22 cellular contexts compared by ENCODE assay signal in the genomic region with DNA sequence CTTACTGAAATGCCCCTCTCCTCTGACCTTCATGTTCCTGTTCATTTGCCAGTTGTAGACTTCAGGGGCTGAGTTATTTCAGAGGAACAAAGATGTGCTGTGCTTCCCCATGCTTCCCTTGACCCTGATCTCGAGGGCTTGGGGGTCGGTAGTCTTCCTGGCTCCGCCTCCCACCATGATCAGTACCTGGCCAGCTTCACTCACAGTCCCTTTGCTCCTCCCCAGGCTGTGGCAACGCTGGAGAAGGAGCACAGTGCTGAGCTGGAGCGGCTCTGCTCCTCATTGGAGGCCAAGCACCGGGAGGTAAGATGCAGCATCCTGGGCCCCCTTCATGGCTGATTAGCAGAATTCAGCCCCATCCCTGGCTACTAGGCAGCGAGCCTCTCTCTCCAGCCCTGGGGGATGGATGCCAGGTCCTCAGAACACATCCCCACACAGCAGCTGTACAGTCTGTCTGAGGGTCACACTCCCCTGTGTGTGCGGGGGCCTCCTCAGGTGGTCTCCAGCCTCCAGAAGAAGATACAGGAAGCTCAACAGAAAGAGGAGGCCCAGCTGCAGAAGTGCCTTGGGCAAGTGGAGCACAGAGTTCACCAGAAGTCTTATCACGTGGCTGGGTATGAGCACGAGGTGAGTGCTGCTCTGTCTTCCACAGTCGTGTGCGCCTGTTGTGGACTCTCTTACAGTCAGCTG.
"Had no signal": no experiment of that assay in that cellular context is flagged by ENCODE, and none has a peak within 500 bp of the region (broad histone marks: within the 10 kb centered on the region; RNA-seq: fewer than 3 reads in every experiment).

No MANE protein-coding gene starts in this region.

- ATAC-seq: gastrocnemius medialis; heart right ventricle; left lung; stimulated activated effector memory CD8-positive, alpha-beta T cell treated with anti-CD3 and anti-CD28 coated beads, Interleukin-12 subunit alpha, Interleukin-12 subunit beta, amount 100 ng/mL, for 72 hours; stimulated activated naive CD8-positive, alpha-beta T cell treated with anti-CD3 and anti-CD28 coated beads, Interleukin-15, Interleukin-2, amounts not matched to agents 100 U/mL and 50 U/mL, for 24 hours; upper lobe of right lung had no signal

- H3K9me3 ChIP-seq: gastrocnemius medialis, heart right ventricle, neutrophil, right atrium auricular region, suprapubic skin, tibial artery, upper lobe of right lung, vagina had no signal

- H3K9me3 Mint-ChIP-seq: nephron; stimulated activated effector memory CD8-positive, alpha-beta T cell treated with anti-CD3 and anti-CD28 coated beads, Interleukin-12 subunit alpha, Interleukin-12 subunit beta, amount 100 ng/mL, for 72 hours had no signal

- H3K4me1 ChIP-seq: gastrocnemius medialis, heart right ventricle, left lung, right atrium auricular region, suprapubic skin, tibial artery, upper lobe of right lung, vagina had no signal

- H3K4me1 Mint-ChIP-seq: naive B cell; stimulated activated effector memory CD8-positive, alpha-beta T cell treated with anti-CD3 and anti-CD28 coated beads, Interleukin-12 subunit alpha, Interleukin-12 subunit beta, amount 100 ng/mL, for 72 hours had no signal

- H3K4me2 ChIP-seq: smooth muscle cell had no signal

- H3K27ac ChIP-seq: gastrocnemius medialis, heart right ventricle, left lung, neutrophil, right atrium auricular region, suprapubic skin, tibial artery, upper lobe of right lung, vagina had no signal

- H3K4me3 Mint-ChIP-seq: nephron; stimulated activated effector memory CD8-positive, alpha-beta T cell treated with anti-CD3 and anti-CD28 coated beads, Interleukin-12 subunit alpha, Interleukin-12 subunit beta, amount 100 ng/mL, for 72 hours had no signal

- H3K27ac Mint-ChIP-seq: stimulated activated effector memory CD8-positive, alpha-beta T cell treated with anti-CD3 and anti-CD28 coated beads, Interleukin-12 subunit alpha, Interleukin-12 subunit beta, amount 100 ng/mL, for 72 hours had no signal

- H3K27me3 Mint-ChIP-seq: naive B cell had no signal

- H3K4me3 ChIP-seq: dorsolateral prefrontal cortex, gastrocnemius medialis, heart right ventricle, left lung, lung, right atrium auricular region, smooth muscle cell, suprapubic skin, tibial artery, upper lobe of right lung, vagina had no signal

- DNase-seq: cortex of kidney; effector CD8-positive, alpha-beta T cell; gastrocnemius medialis; heart right ventricle; hypothalamus; left lung; mesenchymal stem cell; naive B cell; stimulated activated CD4-positive, alpha-beta T cell treated with anti-CD3 and anti-CD28 coated beads, Interleukin-4, amount 100 ng/mL, for 1 hour; stimulated activated CD8-positive, alpha-beta memory T cell treated with anti-CD3 and anti-CD28 coated beads, Interleukin-4, amount 100 ng/mL, for 48 hours; stimulated activated naive CD8-positive, alpha-beta T cell treated with anti-CD3 and anti-CD28 coated beads, Interleukin-15, Interleukin-2, amounts not matched to agents 100 U/mL and 50 U/mL, for 24 hours; upper lobe of right lung had no signal

- H3K27me3 ChIP-seq: dorsolateral prefrontal cortex, gastrocnemius medialis, heart right ventricle, left lung, neutrophil, right atrium auricular region, suprapubic skin, tibial artery, upper lobe of right lung, vagina had no signal
